In genomic region chr10:72072046-72072445, GRCh38 we compare ENCODE assay signal across 15 cellular contexts.
"Had no signal": no experiment of that assay in that cellular context is flagged by ENCODE, and none has a peak within 500 bp of the region (broad histone marks: within the 10 kb centered on the region; RNA-seq: fewer than 3 reads in every experiment).

No MANE protein-coding gene starts in this region.

- DNase-seq: activated CD4-positive, alpha-beta T cell treated with anti-CD3 and anti-CD28 coated beads, Interleukin-2, amount 50 U/mL, for 48 hours; activated CD8-positive, alpha-beta memory T cell treated with anti-CD3 and anti-CD28 coated beads, Interleukin-2, amount 10 ng/mL, durations not matched to agents 7 days and 5 days; amygdala; nucleus accumbens; retina; stimulated activated CD4-positive, alpha-beta T cell treated with anti-CD3 and anti-CD28 coated beads, Interleukin-12 subunit alpha, Interleukin-12 subunit beta, amount 100 ng/mL, for 4 hours; stimulated activated CD4-positive, alpha-beta T cell treated with anti-CD3 and anti-CD28 coated beads, Interleukin-1b, Interleukin-23, amount 100 ng/mL, for 48 hours; stimulated activated CD8-positive, alpha-beta memory T cell treated with anti-CD3 and anti-CD28 coated beads, Interleukin-4, amount 100 ng/mL, for 48 hours; stomach; trophoblast cell had no signal

- ATAC-seq: activated CD8-positive, alpha-beta memory T cell treated with anti-CD3 and anti-CD28 coated beads, Interleukin-2, amount 10 ng/mL, durations not matched to agents 7 days and 5 days; activated naive CD4-positive, alpha-beta T cell treated with anti-CD3 and anti-CD28 coated beads, Interleukin-2, amount 50 U/mL, for 72 hours; effector memory CD8-positive, alpha-beta T cell had no signal

- H3K27me3 ChIP-seq: cardiac muscle cell, stomach, vagina had no signal

- H3K9me3 Mint-ChIP-seq: activated naive CD4-positive, alpha-beta T cell treated with anti-CD3 and anti-CD28 coated beads, Interleukin-2, amount 50 U/mL, for 72 hours; effector memory CD8-positive, alpha-beta T cell; nephron had no signal

- H3K36me3 ChIP-seq: cardiac muscle cell, stomach, vagina had no signal

- H3K4me3 Mint-ChIP-seq: activated CD8-positive, alpha-beta memory T cell treated with anti-CD3 and anti-CD28 coated beads, Interleukin-2, amount 10 ng/mL, durations not matched to agents 7 days and 5 days; nephron had no signal

- H3K27me3 Mint-ChIP-seq: activated CD8-positive, alpha-beta memory T cell treated with anti-CD3 and anti-CD28 coated beads, Interleukin-2, amount 10 ng/mL, durations not matched to agents 7 days and 5 days; effector memory CD8-positive, alpha-beta T cell had no signal

- H3K9me3 ChIP-seq: stomach, vagina had no signal

- H3K27ac Mint-ChIP-seq: activated CD8-positive, alpha-beta memory T cell treated with anti-CD3 and anti-CD28 coated beads, Interleukin-2, amount 10 ng/mL, durations not matched to agents 7 days and 5 days had no signal

- H3K4me3 ChIP-seq: cardiac muscle cell, stomach, vagina had no signal
